ENCODE assay signal across 34 cellular contexts in the genomic region with DNA sequence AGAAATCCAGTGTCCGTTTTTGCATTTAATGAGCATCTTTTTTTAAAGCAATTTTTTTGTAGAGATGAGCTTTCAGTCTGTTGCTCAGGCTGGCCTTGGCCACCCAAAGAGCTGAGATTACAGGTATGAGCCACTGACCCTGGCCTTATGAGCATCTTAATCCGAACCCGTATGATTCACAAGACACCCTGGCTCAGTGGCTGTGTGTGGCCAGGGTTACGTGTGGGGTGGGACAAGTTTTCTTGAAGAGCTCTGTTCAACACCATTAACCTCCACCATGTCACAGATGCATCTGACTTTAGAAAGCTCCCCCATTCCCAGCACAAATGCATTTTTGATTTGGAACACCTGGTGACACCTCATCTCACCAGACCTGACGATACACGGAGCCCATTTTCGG.
"Had no signal": no experiment of that assay in that cellular context is flagged by ENCODE, and none has a peak within 500 bp of the region (broad histone marks: within the 10 kb centered on the region; RNA-seq: fewer than 3 reads in every experiment).

No MANE protein-coding gene starts in this region.

- H3K4me2 ChIP-seq: PC-9 had no signal

- H3K27ac ChIP-seq: cardiac muscle cell, PC-9, RWPE1, VCaP had no signal

- H3K4me1 Mint-ChIP-seq: activated B cell treated with CpG ODN at 0.5 μM for 24 hours; activated naive CD4-positive, alpha-beta T cell treated with anti-CD3 and anti-CD28 coated beads, Interleukin-2, amount 10 ng/mL, durations not matched to agents 7 days and 5 days; activated naive CD8-positive, alpha-beta T cell treated with anti-CD3 and anti-CD28 coated beads, Interleukin-2, amount 50 U/mL, for 24 hours; central memory CD8-positive, alpha-beta T cell had no signal

- H2AFZ ChIP-seq: PC-9 had no signal

- H3K27ac Mint-ChIP-seq: activated B cell treated with CpG ODN at 0.5 μM for 24 hours; activated CD4-positive, alpha-beta memory T cell treated with anti-CD3 and anti-CD28 coated beads, Interleukin-2, amount 10 ng/mL, durations not matched to agents 7 days and 5 days; activated CD8-positive, alpha-beta memory T cell treated with anti-CD3 and anti-CD28 coated beads, Interleukin-2, amount 10 ng/mL, durations not matched to agents 7 days and 5 days; activated naive CD4-positive, alpha-beta T cell treated with anti-CD3 and anti-CD28 coated beads, Interleukin-2, amount 10 ng/mL, durations not matched to agents 7 days and 5 days; activated naive CD8-positive, alpha-beta T cell; activated naive CD8-positive, alpha-beta T cell treated with anti-CD3 and anti-CD28 coated beads, Interleukin-2, amount 50 U/mL, for 24 hours had no signal

- DNase-seq: activated B cell treated with CpG ODN at 0.5 μM for 24 hours; activated CD4-positive, alpha-beta memory T cell treated with anti-CD3 and anti-CD28 coated beads, Interleukin-2, amount 10 ng/mL, durations not matched to agents 7 days and 5 days; activated CD4-positive, alpha-beta T cell treated with anti-CD3 and anti-CD28 coated beads for 4 hours; activated CD4-positive, CD25-positive, alpha-beta regulatory T cell treated with anti-CD3 and anti-CD28 coated beads, Interleukin-2, amount 50 U/mL, for 72 hours; activated CD8-positive, alpha-beta memory T cell treated with anti-CD3 and anti-CD28 coated beads for 24 hours; activated CD8-positive, alpha-beta memory T cell treated with anti-CD3 and anti-CD28 coated beads, Interleukin-2, amount 10 ng/mL, durations not matched to agents 7 days and 5 days; activated CD8-positive, alpha-beta memory T cell treated with anti-CD3 and anti-CD28 coated beads, Interleukin-2, amount 50 U/mL, for 48 hours; activated effector memory CD4-positive, alpha-beta T cell treated with Interleukin-2 at 50 U/mL for 16 hours; activated naive CD4-positive, alpha-beta T cell treated with anti-CD3 and anti-CD28 coated beads, Interleukin-2, amount 10 ng/mL, durations not matched to agents 7 days and 5 days; activated naive CD8-positive, alpha-beta T cell treated with anti-CD3 and anti-CD28 coated beads, Interleukin-2, amount 50 U/mL, for 24 hours; activated T-cell treated with anti-CD3 and anti-CD28 coated beads, Interleukin-2, amount 50 U/mL, for 48 hours; aorta; KG1; MG63; NCI-H1048; NCI-H1105 treated with DMSO at 0.1 percent for 48 hours; NCI-H1436; NCI-H1694 treated with DMSO at 0.1 percent for 48 hours; NCI-H2029; NCI-H510A; NCI-H526; NCI-H748 treated with DMSO at 0.1 percent for 48 hours; NK-92 treated with Interleukin-12 subunit alpha and Interleukin-12 subunit beta, amount 100 ng/mL, for 24 hours; PC-9; SIG-M5; SW 1271; T-helper 1 cell; T-helper 9 cell had no signal

- H3K27me3 ChIP-seq: cardiac muscle cell, MG63 had no signal

- H3K9me3 Mint-ChIP-seq: activated B cell treated with CpG ODN at 0.5 μM for 24 hours; activated CD4-positive, alpha-beta memory T cell treated with anti-CD3 and anti-CD28 coated beads, Interleukin-2, amount 10 ng/mL, durations not matched to agents 7 days and 5 days; activated naive CD4-positive, alpha-beta T cell treated with anti-CD3 and anti-CD28 coated beads, Interleukin-2, amount 10 ng/mL, durations not matched to agents 7 days and 5 days; activated naive CD8-positive, alpha-beta T cell treated with anti-CD3 and anti-CD28 coated beads, Interleukin-2, amount 50 U/mL, for 24 hours; central memory CD8-positive, alpha-beta T cell had no signal

- ATAC-seq: activated CD8-positive, alpha-beta memory T cell treated with anti-CD3 and anti-CD28 coated beads, Interleukin-2, amount 10 ng/mL, durations not matched to agents 7 days and 5 days; activated naive CD8-positive, alpha-beta T cell treated with anti-CD3 and anti-CD28 coated beads, Interleukin-2, amount 50 U/mL, for 24 hours; Right ventricle myocardium inferior had no signal

- H3K4me3 ChIP-seq: cardiac muscle cell, MG63, PC-9 had no signal

- H3K36me3 Mint-ChIP-seq: activated CD8-positive, alpha-beta memory T cell treated with anti-CD3 and anti-CD28 coated beads, Interleukin-2, amount 10 ng/mL, durations not matched to agents 7 days and 5 days; activated naive CD4-positive, alpha-beta T cell treated with anti-CD3 and anti-CD28 coated beads, Interleukin-2, amount 10 ng/mL, durations not matched to agents 7 days and 5 days; activated naive CD8-positive, alpha-beta T cell had no signal

- H3K9me3 ChIP-seq: MG63 had no signal

- H3K36me3 ChIP-seq: cardiac muscle cell, MG63 had no signal

- H3K4me3 Mint-ChIP-seq: activated B cell treated with CpG ODN at 0.5 μM for 24 hours; activated CD4-positive, alpha-beta memory T cell treated with anti-CD3 and anti-CD28 coated beads, Interleukin-2, amount 10 ng/mL, durations not matched to agents 7 days and 5 days; activated CD8-positive, alpha-beta memory T cell treated with anti-CD3 and anti-CD28 coated beads, Interleukin-2, amount 10 ng/mL, durations not matched to agents 7 days and 5 days; activated naive CD4-positive, alpha-beta T cell treated with anti-CD3 and anti-CD28 coated beads, Interleukin-2, amount 10 ng/mL, durations not matched to agents 7 days and 5 days; activated naive CD8-positive, alpha-beta T cell; activated naive CD8-positive, alpha-beta T cell treated with anti-CD3 and anti-CD28 coated beads, Interleukin-2, amount 50 U/mL, for 24 hours; central memory CD8-positive, alpha-beta T cell had no signal
